ENCODE assay signal across 8 cellular contexts in genomic region chr17:3003401-3004149, GRCh38. TPM values are rescaled to one million over a fixed set of nuclear protein-coding genes. Genes with fewer than 3 reads are reported as not detected.
DNase-seq lines count a peak whose midpoint lies in the region; ATAC-seq, FAIRE-seq and TF ChIP-seq lines count a peak whose summit lies in the region.

No MANE protein-coding gene starts in this region.

- intact Hi-C loops in esophagus muscularis mucosa (cut with DNase I) (no loop called here), psoas muscle (cut with DNase I) (loop anchor here in 1 of 2 donors (10.0 kb wide), 1 partner anchor 579 kb away; no protein-coding TSS in a partner anchor)

- peak overlapping the region; percentile 30 to 54 (median 45) for H3K4me3 ChIP-seq in esophagus muscularis mucosa
- H3K4me3 ChIP-seq in psoas muscle = peak overlapping the region; percentile 40

- WGBS in esophagus muscularis mucosa = 65% methylated on average over 22 of the region's 22 CpGs
- 62 to 66% (median 65%) methylated on average over 22 of the region's 22 CpGs for WGBS in psoas muscle, 3 donors

- no peaks in the 10 kb centered on the region for H3K27me3 ChIP-seq in esophagus muscularis mucosa
- no peaks in the 10 kb centered on the region for H3K27me3 ChIP-seq in psoas muscle (ENCODE audit: insufficient read depth in 3 of 3, low read length in 2 of 3)

- in situ Hi-C loops in GM13977 (cut with MboI; ENCODE audit: low pct_unique_long_range_greater_than_20kb, low sequenced_read_pairs, unreplicated experiment) = no loop called here

- no peak for TF ChIP-seq EP300 in esophagus muscularis mucosa (IDR thresholded peaks at IDR 0.05)

- TF ChIP-seq CTCF in GM13977 (IDR thresholded peaks at IDR 0.05; ENCODE audit: extremely low read depth, insufficient read depth, missing control alignments) (no peak), esophagus muscularis mucosa (IDR thresholded peaks at IDR 0.05) (no peak), psoas muscle (IDR thresholded peaks at IDR 0.05) (no peak), D721Med (IDR thresholded peaks at IDR 0.05; ENCODE audit: insufficient read depth, missing control alignments) (no peak)

- TF ChIP-seq POLR2A in esophagus muscularis mucosa (IDR thresholded peaks at IDR 0.05; ENCODE audit: low read depth) = no peak
- no peak for TF ChIP-seq POLR2A in erythroblast (IDR thresholded peaks at IDR 0.05; ENCODE audit: low read length)

- H3K9me3 ChIP-seq in esophagus muscularis mucosa (no peaks in the 10 kb centered on the region), psoas muscle (no peaks in the 10 kb centered on the region)

- peak in 2 of 4 donors; percentile 32 to 39 for ATAC-seq in psoas muscle

- H3K36me3 ChIP-seq in esophagus muscularis mucosa (peaks cover 0 to 15% (median 8%) of the 10 kb centered on the region in 4 donors), psoas muscle (ENCODE audit: insufficient read depth in 1 of 2, low read depth in 1 of 2) (no peaks in the 10 kb centered on the region)

- H3K27ac ChIP-seq in esophagus muscularis mucosa (replicated peaks in 1 of 4) (peak overlapping the region; percentile 88 to 90 (median 89)), psoas muscle (peak overlapping the region; percentile 57)

- FAIRE-seq in D721Med (lab: Jason Lieb, UNC) = no peak

- DNase-seq in GM13977 (ENCODE audit: low spot score) (peak; percentile 59), NOMO-1 treated with dmso at 0.1 percent for 144 hours (lab: John Stamatoyannopoulos, UW; ENCODE audit: unreplicated experiment) (peak; percentile 55), esophagus muscularis mucosa (ENCODE audit: extremely low spot score) (no peak), psoas muscle (peak; percentile 35 to 47), OCI-M2 (lab: John Stamatoyannopoulos, UW; ENCODE audit: unreplicated experiment) (no peak), D721Med (ENCODE audit: insufficient read length, low spot score) (no peak), erythroblast (lab: John Stamatoyannopoulos, UW) (no peak)
- no peak for DNase-seq in effector CD8-positive, alpha-beta T cell (lab: John Stamatoyannopoulos, UW)

- H3K4me1 ChIP-seq in esophagus muscularis mucosa (peaks cover 36 to 37% (median 37%) of the 10 kb centered on the region in 4 donors), psoas muscle (peaks cover 9% of the 10 kb centered on the region)

RNA-seq across cellular contexts. Expression of gene OR1D5, which starts 59.8 kb away (rescaled TPM):
- total RNA-seq in esophagus muscularis mucosa (not detected), psoas muscle (not detected)
- polyA plus RNA-seq in psoas muscle = not detected

Comparison
In these comparisons a context has a peak if more than half of its experiments do, and no peak if none do; other contexts are left out.
1. DNase-seq: peak in GM13977 (single experiment), NOMO-1 treated with dmso at 0.1 percent for 144 hours (single experiment) and psoas muscle (2 of 2); none in esophagus muscularis mucosa (single experiment), OCI-M2 (single experiment), D721Med (single experiment), erythroblast (0 of 2) and effector CD8-positive, alpha-beta T cell (single experiment).